In genomic region chrX:107324493-107325310, GRCh38 we compare ENCODE assay signal across 8 cellular contexts.
DNase-seq lines count a peak whose midpoint lies in the region; ATAC-seq and TF ChIP-seq lines count a peak whose summit lies in the region.

No MANE protein-coding gene starts in this region.

- H3K27ac ChIP-seq in WERI-Rb-1 (no peak overlapping the region), iPS DF 6.9 (ENCODE audit: low read length) (no peak overlapping the region)

- no peaks in the 10 kb centered on the region for H3K9me3 Mint-ChIP-seq in stimulated activated effector memory CD8-positive, alpha-beta T cell treated with anti-CD3 and anti-CD28 coated beads, Interleukin-12 subunit alpha, Interleukin-12 subunit beta, amount 100 ng/mL, for 72 hours

- H3K27ac Mint-ChIP-seq in stimulated activated effector memory CD8-positive, alpha-beta T cell treated with anti-CD3 and anti-CD28 coated beads, Interleukin-12 subunit alpha, Interleukin-12 subunit beta, amount 100 ng/mL, for 72 hours, result no peak overlapping the region

- peak; percentile 0 to 11 for DNase-seq in stimulated activated CD4-positive, alpha-beta T cell treated with anti-CD3 and anti-CD28 coated beads, Interleukin-2, amount 100 ng/mL, for 48 hours
- no peak for DNase-seq in stimulated activated CD4-positive, alpha-beta T cell treated with anti-CD3 and anti-CD28 coated beads, Interleukin-4, amount 100 ng/mL, for 1 hour
- peak; percentile 14 for DNase-seq in WERI-Rb-1
- DNase-seq in iPS DF 6.9 (ENCODE audit: low read depth, low spot score), result peak; percentile 45
- DNase-seq in stimulated activated effector memory CD8-positive, alpha-beta T cell treated with anti-CD3 and anti-CD28 coated beads, Interleukin-12 subunit alpha, Interleukin-12 subunit beta, amount 100 ng/mL, for 72 hours (ENCODE audit: low spot score in 2 of 2), result peak in 1 of 2 donors; percentile 46
- DNase-seq in SHP77 treated with DMSO at 0.1 percent for 48 hours (lab: John Stamatoyannopoulos, UW), result no peak

- H3K4me1 ChIP-seq in iPS DF 6.9 (ENCODE audit: control insufficient read depth, insufficient read depth, low read length), result no peaks in the 10 kb centered on the region

- H3K4me3 ChIP-seq in WERI-Rb-1 (ENCODE audit: low read depth, low read length) (no peak overlapping the region), iPS DF 6.9 (ENCODE audit: low read length) (no peak overlapping the region; the same call in 1 of the 2 replicates)

- H3K4me3 Mint-ChIP-seq in stimulated activated effector memory CD8-positive, alpha-beta T cell treated with anti-CD3 and anti-CD28 coated beads, Interleukin-12 subunit alpha, Interleukin-12 subunit beta, amount 100 ng/mL, for 72 hours, result no peak overlapping the region

- ATAC-seq in stimulated activated effector memory CD8-positive, alpha-beta T cell treated with anti-CD3 and anti-CD28 coated beads, Interleukin-12 subunit alpha, Interleukin-12 subunit beta, amount 100 ng/mL, for 72 hours, result peak; percentile 37
- no peak for ATAC-seq in GM18870 (IDR thresholded peaks at IDR 0.05; ENCODE audit: unreplicated experiment)
- no peak for ATAC-seq in GM18511 (IDR thresholded peaks at IDR 0.05; ENCODE audit: unreplicated experiment)

- no peaks in the 10 kb centered on the region for H3K4me1 Mint-ChIP-seq in stimulated activated effector memory CD8-positive, alpha-beta T cell treated with anti-CD3 and anti-CD28 coated beads, Interleukin-12 subunit alpha, Interleukin-12 subunit beta, amount 100 ng/mL, for 72 hours

- no peaks in the 10 kb centered on the region for H3K9me3 ChIP-seq in WERI-Rb-1 (ENCODE audit: severe bottlenecking)
- H3K9me3 ChIP-seq in iPS DF 6.9 (ENCODE audit: control insufficient read depth, insufficient read depth, low read length), result no peaks in the 10 kb centered on the region

- TF ChIP-seq CTCF in WERI-Rb-1 (IDR thresholded peaks at IDR 0.05; ENCODE audit: low read depth, low read length), result peak; percentile 57

- no peaks in the 10 kb centered on the region for H3K36me3 ChIP-seq in WERI-Rb-1
- no peaks in the 10 kb centered on the region for H3K36me3 ChIP-seq in iPS DF 6.9 (ENCODE audit: control insufficient read depth, insufficient read depth, low read length)

- peaks cover 53% of the 10 kb centered on the region for H3K27me3 ChIP-seq in WERI-Rb-1 (ENCODE audit: insufficient read depth, low read depth, severe bottlenecking)
- no peaks in the 10 kb centered on the region for H3K27me3 ChIP-seq in iPS DF 6.9 (ENCODE audit: control insufficient read depth, insufficient read depth, low read length)

- no peaks in the 10 kb centered on the region for H3K36me3 Mint-ChIP-seq in stimulated activated effector memory CD8-positive, alpha-beta T cell treated with anti-CD3 and anti-CD28 coated beads, Interleukin-12 subunit alpha, Interleukin-12 subunit beta, amount 100 ng/mL, for 72 hours

- WGBS in iPS DF 6.9 (ENCODE audit: insufficient coverage, insufficient read length), result no CpG with 5 or more reads among the region's 23 CpGs

Comparison
In these comparisons a context has a peak if more than half of its experiments do, and no peak if none do; other contexts are left out.
1. DNase-seq: peak in stimulated activated CD4-positive, alpha-beta T cell treated with anti-CD3 and anti-CD28 coated beads, Interleukin-2, amount 100 ng/mL, for 48 hours (2 of 2), WERI-Rb-1 (single experiment) and iPS DF 6.9 (single experiment); none in stimulated activated CD4-positive, alpha-beta T cell treated with anti-CD3 and anti-CD28 coated beads, Interleukin-4, amount 100 ng/mL, for 1 hour (single experiment) and SHP77 treated with DMSO at 0.1 percent for 48 hours (single experiment).